Comparison of ENCODE assay signal across 20 cellular contexts in the genomic region with DNA sequence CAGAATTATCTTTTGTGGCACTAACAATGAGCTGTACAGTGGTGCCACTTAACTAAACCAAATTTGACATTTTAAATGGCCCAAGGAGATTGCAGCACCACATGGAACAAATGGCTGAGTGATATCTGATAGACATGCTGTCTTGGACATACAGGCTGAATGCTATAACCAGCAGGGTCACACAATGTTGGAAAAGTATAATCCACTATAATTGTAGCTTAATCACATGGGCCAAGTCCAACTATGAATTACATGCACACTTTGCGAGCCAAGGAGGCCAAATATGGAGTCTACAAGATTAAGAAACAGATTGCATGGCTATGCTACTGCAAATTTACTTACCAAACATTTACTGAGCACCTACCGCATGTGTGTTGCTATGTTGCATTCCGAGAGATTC.
DNase-seq lines count a peak whose midpoint lies in the region; ATAC-seq, FAIRE-seq and TF ChIP-seq lines count a peak whose summit lies in the region.
"Had no signal": no experiment of that assay in that cellular context is flagged by ENCODE, and none has a peak within 500 bp of the region (broad histone marks: within the 10 kb centered on the region; RNA-seq: fewer than 3 reads in every experiment).

No MANE protein-coding gene starts in this region.

- intact Hi-C loops in adrenal gland (cut with DNase I), result no loop called here
- intact Hi-C loops in left colon (cut with DNase I, micrococcal nuclease), result no loop called here
- intact Hi-C loops in posterior vena cava (cut with DNase I), result no loop called here

- H3K36me3 ChIP-seq in adrenal gland (replicated peaks in 1 of 2), result peaks cover 0 to 33% of the 10 kb centered on the region in 2 donors
- H3K36me3 ChIP-seq: BE2C, BLaER1 had no signal

- FAIRE-seq in HTR-8/SVneo (lab: Jason Lieb, UNC) (peak; percentile 13), H54 (lab: Jason Lieb, UNC) (no peak)
- FAIRE-seq: A204.1, D721Med, G401.6, GM19239 had no signal

- H3K4me3 ChIP-seq in adrenal gland, result no peak overlapping the region
- H3K4me3 ChIP-seq: BLaER1 had no signal

- WGBS in adrenal gland, 4 donors, result 90 to 96% (median 94%) methylated on average over 3 of the region's 3 CpGs

- H3K27ac ChIP-seq in adrenal gland, result peak overlapping the region in 3 of 5 donors; percentile 34 to 73 (median 61)
- H3K27ac ChIP-seq: BLaER1 had no signal

- TF ChIP-seq POLR2A in adrenal gland (IDR thresholded peaks at IDR 0.05) (no peak), H54 (IDR thresholded peaks at IDR 0.05; ENCODE audit: low read depth, low read length) (no peak)

- H3K4me1 ChIP-seq in adrenal gland (replicated peaks in 1 of 2), result peaks cover 31 to 52% of the 10 kb centered on the region in 2 donors
- H3K4me1 ChIP-seq: BLaER1, Caco-2 had no signal

- peak; percentile 55 for ATAC-seq in left colon
- ATAC-seq: CD8-positive, alpha-beta T cell had no signal

- no peaks in the 10 kb centered on the region for H3K27me3 ChIP-seq in adrenal gland
- H3K27me3 ChIP-seq: BE2C, BLaER1 had no signal

- H3K9me3 ChIP-seq in adrenal gland (replicated peaks in 1 of 3), result no peaks in the 10 kb centered on the region
- H3K9me3 ChIP-seq: BE2C, BLaER1, Caco-2 had no signal

- no peak for TF ChIP-seq CTCF in adrenal gland (IDR thresholded peaks at IDR 0.05)

- DNase-seq in HTR-8/SVneo (ENCODE audit: insufficient read length, low spot score) (no peak), adrenal gland (no peak), left colon (no peak), posterior vena cava (ENCODE audit: low spot score) (no peak), H54 (ENCODE audit: insufficient read length, low spot score) (no peak)
- DNase-seq: 8988T; ACHN; BE2C; C1 segment of cervical spinal cord; Caco-2; Calu3; CD4-positive, CD25-positive, alpha-beta regulatory T cell; CD8-positive, alpha-beta T cell; DMS79 treated with DMSO at 0.1 percent for 48 hours; GF-D8 had no signal
